28 cellular contexts compared by ENCODE assay signal in genomic region chr10:74919671-74920070, GRCh38.
"Had no signal": no experiment of that assay in that cellular context is flagged by ENCODE, and none has a peak within 500 bp of the region (broad histone marks: within the 10 kb centered on the region; RNA-seq: fewer than 3 reads in every experiment).

No MANE protein-coding gene starts in this region.

- H3K4me3 ChIP-seq: left ventricle myocardium inferior, lung, pancreas, prostate gland, sigmoid colon, spleen, suprapubic skin, thoracic aorta, tibial artery, upper lobe of right lung had no signal

- ATAC-seq: pancreas; right cardiac atrium; stimulated activated effector memory CD8-positive, alpha-beta T cell treated with anti-CD3 and anti-CD28 coated beads, Interleukin-12 subunit alpha, Interleukin-12 subunit beta, amount 100 ng/mL, for 72 hours; upper lobe of right lung had no signal

- H3K27ac ChIP-seq: left ventricle myocardium inferior, pancreas, prostate gland, sigmoid colon, spleen, suprapubic skin, thoracic aorta, tibial artery, upper lobe of right lung had no signal

- H3K27me3 ChIP-seq: pancreas, sigmoid colon, spleen, suprapubic skin, tibial artery, upper lobe of right lung had no signal

- H3K9me3 ChIP-seq: pancreas, prostate gland, sigmoid colon, suprapubic skin, upper lobe of right lung had no signal

- FAIRE-seq: pancreas, small intestine, urothelium cell line had no signal

- DNase-seq: hippocampal formation; islet precursor cell; left ventricle myocardium inferior; mesendoderm; naive B cell; nucleus accumbens; pancreas; posterior cingulate gyrus; retina; right cardiac atrium; sigmoid colon; small intestine; spleen; stimulated activated CD4-positive, alpha-beta T cell treated with anti-CD3 and anti-CD28 coated beads, Interleukin-4, amount 100 ng/mL, for 24 hours; stimulated activated naive CD4-positive, alpha-beta T cell; tibial artery; trophoblast cell; upper lobe of right lung had no signal

- H3K4me3 Mint-ChIP-seq: mesothelial cell of epicardium; naive B cell; nephron; neural crest cell; stimulated activated effector memory CD8-positive, alpha-beta T cell treated with anti-CD3 and anti-CD28 coated beads, Interleukin-12 subunit alpha, Interleukin-12 subunit beta, amount 100 ng/mL, for 72 hours; stimulated activated naive CD8-positive, alpha-beta T cell treated with anti-CD3 and anti-CD28 coated beads, Interleukin-15, Interleukin-2, amounts not matched to agents 100 ng/mL and 50 ng/mL, for 24 hours had no signal

- H3K36me3 ChIP-seq: left ventricle myocardium inferior, pancreas, prostate gland, sigmoid colon, suprapubic skin, thoracic aorta, tibial artery, upper lobe of right lung had no signal

- H3K27ac Mint-ChIP-seq: mesothelial cell of epicardium; nephron; stimulated activated effector memory CD8-positive, alpha-beta T cell treated with anti-CD3 and anti-CD28 coated beads, Interleukin-12 subunit alpha, Interleukin-12 subunit beta, amount 100 ng/mL, for 72 hours; stimulated activated naive CD8-positive, alpha-beta T cell treated with anti-CD3 and anti-CD28 coated beads, Interleukin-15, Interleukin-2, amounts not matched to agents 100 ng/mL and 50 ng/mL, for 24 hours had no signal

- H3K9me3 Mint-ChIP-seq: neural crest cell had no signal

- H3K36me3 Mint-ChIP-seq: stimulated activated effector memory CD8-positive, alpha-beta T cell treated with anti-CD3 and anti-CD28 coated beads, Interleukin-12 subunit alpha, Interleukin-12 subunit beta, amount 100 ng/mL, for 72 hours had no signal

- H3K27me3 Mint-ChIP-seq: naive B cell; stimulated activated naive CD8-positive, alpha-beta T cell treated with anti-CD3 and anti-CD28 coated beads, Interleukin-15, Interleukin-2, amounts not matched to agents 100 ng/mL and 50 ng/mL, for 24 hours had no signal
